10 cellular contexts compared by ENCODE assay signal in the genomic region with DNA sequence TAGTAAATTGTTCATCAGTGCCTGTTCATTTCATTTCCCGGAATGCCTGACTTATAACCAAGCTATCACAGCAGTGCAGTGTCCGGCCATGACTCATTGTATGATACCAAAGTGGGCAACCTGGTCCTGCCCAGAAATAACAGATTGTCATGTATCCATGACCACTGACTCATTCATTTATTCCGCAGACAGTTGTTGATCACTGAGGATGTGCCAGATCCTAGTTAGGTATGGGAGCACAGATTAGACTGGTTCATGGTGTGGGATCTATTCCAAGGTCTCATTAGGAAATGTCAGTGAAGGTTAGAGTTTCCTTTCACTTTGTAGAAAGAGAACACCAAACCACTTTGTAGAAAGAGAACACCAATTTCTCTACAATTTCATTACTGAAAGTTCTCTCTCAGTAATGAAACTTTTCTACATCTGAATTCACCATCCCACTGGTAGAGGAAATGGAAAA. TPM values are rescaled to one million over a fixed set of nuclear protein-coding genes. Genes with fewer than 3 reads are reported as not detected.
DNase-seq lines count a peak whose midpoint lies in the region; ATAC-seq and TF ChIP-seq lines count a peak whose summit lies in the region.
"Had no signal": no experiment of that assay in that cellular context is flagged by ENCODE, and none has a peak within 500 bp of the region (broad histone marks: within the 10 kb centered on the region; RNA-seq: fewer than 3 reads in every experiment).

No MANE protein-coding gene starts in this region.

- H3K36me3 ChIP-seq in DND-41 (ENCODE audit: insufficient read depth, low read length) (peaks cover 61% of the 10 kb centered on the region), MG63 (peaks cover 37% of the 10 kb centered on the region), muscle layer of duodenum (ENCODE audit: control insufficient read depth in 1 of 2, insufficient read depth in 2 of 2, low read length in 2 of 2) (no peaks in the 10 kb centered on the region)

- no peak for TF ChIP-seq CTCF in DND-41 (IDR thresholded peaks at IDR 0.05; ENCODE audit: borderline replicate concordance, extremely low read depth, low read length, poor library complexity, severe bottlenecking)

- peaks cover 99% of the 10 kb centered on the region for H3K4me1 ChIP-seq in DND-41 (ENCODE audit: insufficient read depth, low read length)
- H3K4me1 ChIP-seq in muscle layer of duodenum (ENCODE audit: control insufficient read depth in 1 of 2, insufficient read depth in 2 of 2, low read length in 2 of 2) = peaks cover 0 to 19% of the 10 kb centered on the region in 2 donors

- H3K27me3 Mint-ChIP-seq in naive thymus-derived CD8-positive, alpha-beta T cell = no peaks in the 10 kb centered on the region

- peaks cover 100% of the 10 kb centered on the region for H3K79me2 ChIP-seq in DND-41 (ENCODE audit: insufficient read depth, low read length)

- H3K9me3 ChIP-seq in DND-41 (ENCODE audit: insufficient read depth, low read length, severe bottlenecking) (no peaks in the 10 kb centered on the region), MG63 (peaks cover 16% of the 10 kb centered on the region), muscle layer of duodenum (ENCODE audit: control insufficient read depth in 1 of 2, low read length in 2 of 2) (no peaks in the 10 kb centered on the region)

- H3K4me1 Mint-ChIP-seq in naive thymus-derived CD8-positive, alpha-beta T cell = no peaks in the 10 kb centered on the region

- no peak for ATAC-seq in DND-41 (ENCODE audit: insufficient read depth, low read depth)
- no peak for ATAC-seq in naive thymus-derived CD8-positive, alpha-beta T cell
- no peak for ATAC-seq in GM21825 (IDR thresholded peaks at IDR 0.05; ENCODE audit: unreplicated experiment)

- no peak overlapping the region for H2AFZ ChIP-seq in DND-41 (ENCODE audit: low read depth, low read length)

- H3K4me3 Mint-ChIP-seq in naive thymus-derived CD8-positive, alpha-beta T cell = no peak overlapping the region

- POLR2A ChIA-PET in naive thymus-derived CD8-positive, alpha-beta T cell (lab: Charles Lee) = no interaction called here

- H4K20me1 ChIP-seq in DND-41 (ENCODE audit: insufficient read depth, low read length) = peaks cover 10% of the 10 kb centered on the region

- no peak overlapping the region for H3K4me3 ChIP-seq in DND-41 (ENCODE audit: low read depth in 1 of 2, low read length in 2 of 2)
- H3K4me3 ChIP-seq in MG63 = peak overlapping the region; percentile 1; the same call in 1 of the 2 replicates
- H3K4me3 ChIP-seq in muscle layer of duodenum (ENCODE audit: low read depth in 1 of 2, low read length in 2 of 2) = no peak overlapping the region

- H3K4me2 ChIP-seq in DND-41 (ENCODE audit: insufficient read depth, low read length) = peak overlapping the region; percentile 74

- H3K27me3 ChIP-seq in DND-41 (ENCODE audit: insufficient read depth, low read length, poor library complexity) (no peaks in the 10 kb centered on the region), MG63 (no peaks in the 10 kb centered on the region), muscle layer of duodenum (ENCODE audit: low read depth, low read length) (no peaks in the 10 kb centered on the region)

- no peak for DNase-seq in DND-41
- DNase-seq in MG63 = peak; percentile 91
- peak; percentile 91 to 96 for DNase-seq in dermis microvascular lymphatic vessel endothelial cell (ENCODE audit: low read depth in 2 of 2)
- DNase-seq in stimulated activated CD4-positive, alpha-beta T cell treated with anti-CD3 and anti-CD28 coated beads, Interleukin-4, amount 100 ng/mL, for 1 hour = no peak
- no peak for DNase-seq in activated gamma-delta T cell (lab: John Stamatoyannopoulos, UW)
- no peak for DNase-seq in naive thymus-derived CD8-positive, alpha-beta T cell
- DNase-seq: activated gamma-delta T cell treated with Interleukin-2 at 50 U/mL for 16 hours, kidney had no signal

- H3K27ac ChIP-seq in DND-41 (ENCODE audit: low read length) (peak overlapping the region; percentile 54), muscle layer of duodenum (ENCODE audit: low read length) (peak overlapping the region; percentile 10)

- H3K9ac ChIP-seq in DND-41 (ENCODE audit: low read depth, low read length) = no peak overlapping the region

- no peaks in the 10 kb centered on the region for H3K9me3 Mint-ChIP-seq in naive thymus-derived CD8-positive, alpha-beta T cell

- H3K27ac Mint-ChIP-seq in naive thymus-derived CD8-positive, alpha-beta T cell = no peak overlapping the region

- peaks cover 0 to 3% (median 0%) of the 10 kb centered on the region in 3 donors for H3K36me3 Mint-ChIP-seq in naive thymus-derived CD8-positive, alpha-beta T cell

RNA-seq across cellular contexts. Expression of gene NREP, which starts 8.7 kb away (rescaled TPM):
- 92.2 and 116 TPM in 2 replicates for total RNA-seq in MG63 (2014; rRNA removed; shearing (Covaris generic); ENCODE audit: low replicate concordance)
- 11.2 and 27.1 TPM in 2 replicates for total RNA-seq in dermis microvascular lymphatic vessel endothelial cell
- total RNA-seq in naive thymus-derived CD8-positive, alpha-beta T cell = 1 to 10 TPM; 6.8 to 8.9 TPM
- polyA plus RNA-seq in naive thymus-derived CD8-positive, alpha-beta T cell = 10 to 100 TPM; 11.1 to 19.3 (median 11.6) TPM

Comparison
In these comparisons a context has a peak if more than half of its experiments do, and no peak if none do; other contexts are left out.
1. DNase-seq: peak in MG63 (single experiment) and dermis microvascular lymphatic vessel endothelial cell (2 of 2); none in DND-41 (single experiment), stimulated activated CD4-positive, alpha-beta T cell treated with anti-CD3 and anti-CD28 coated beads, Interleukin-4, amount 100 ng/mL, for 1 hour (single experiment), activated gamma-delta T cell (single experiment) and naive thymus-derived CD8-positive, alpha-beta T cell (0 of 10).